8 cellular contexts compared by ENCODE assay signal in the genomic region with DNA sequence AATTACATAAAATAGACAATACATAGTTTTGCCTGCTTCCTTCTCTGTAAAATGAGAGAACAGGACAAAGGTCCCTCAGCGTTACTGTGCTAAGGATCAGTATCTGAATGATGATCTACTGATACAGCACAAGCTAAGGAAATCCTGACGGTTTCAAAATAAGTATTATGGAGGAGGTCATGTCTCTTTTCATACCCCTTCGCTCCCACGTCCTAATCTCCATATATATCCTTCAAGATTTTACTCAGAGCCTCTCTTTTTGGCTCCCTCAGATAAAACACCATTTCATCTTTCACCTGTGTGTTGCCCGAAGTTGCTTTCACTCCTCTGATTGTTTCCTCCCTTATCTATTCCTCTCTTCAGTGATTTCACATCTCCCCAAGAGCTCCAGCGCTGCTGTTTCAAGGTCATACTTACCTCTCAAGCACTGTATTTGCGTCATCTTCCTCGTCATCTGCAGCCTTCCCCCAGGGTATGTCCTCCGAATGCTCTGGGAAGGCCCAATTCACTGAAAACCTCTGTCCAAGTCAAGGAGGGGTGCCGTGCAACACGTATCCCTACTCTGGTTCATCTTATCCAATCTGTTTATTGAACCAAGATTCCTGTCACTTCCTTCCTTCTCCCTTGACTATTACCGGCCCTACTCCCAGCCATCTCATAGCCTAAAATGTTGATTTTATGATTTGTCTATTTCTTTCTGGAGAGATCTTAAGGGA. TPM values are rescaled to one million over a fixed set of nuclear protein-coding genes. Genes with fewer than 3 reads are reported as not detected.
DNase-seq lines count a peak whose midpoint lies in the region; ATAC-seq and TF ChIP-seq lines count a peak whose summit lies in the region.

No MANE protein-coding gene starts in this region.

- H3K36me3 ChIP-seq in heart right ventricle, result peaks cover 0 to 61% (median 18%) of the 10 kb centered on the region in 9 donors
- H3K36me3 ChIP-seq in mucosa of stomach (ENCODE audit: control insufficient read depth, insufficient read depth, low read length), result peaks cover 7% of the 10 kb centered on the region
- H3K36me3 ChIP-seq in uterus, result no peaks in the 10 kb centered on the region

- CTCF ChIA-PET in MCF 10A (lab: Yijun Ruan, JAX), result interaction anchor here (0.5 to 4.3 kb wide), 11 partner anchors 10 to 80 kb away, joined by 3 to 25 read pairs (median 4); a partner anchor contains a TSS

- H3K27ac ChIP-seq in heart right ventricle (peak overlapping the region; percentile 31 to 98 (median 94)), uterus (peak overlapping the region; percentile 90 to 98)

- intact Hi-C loops in heart right ventricle (cut with DNase I), result loop anchor here in 1 of 10 donors (5.0 kb wide), 1 partner anchor 71 kb away; a partner anchor contains a TSS
- intact Hi-C loops in Right ventricle myocardium superior (cut with DNase I), result no loop called here
- intact Hi-C loops in MCF 10A (cut with micrococcal nuclease), result loop anchor here (2.0 kb wide), 1 partner anchor 73 kb away; a partner anchor contains a TSS
- intact Hi-C loops in uterus (cut with DNase I; ENCODE audit: low total_unique reads), result no loop called here

- TF ChIP-seq CTCF in heart right ventricle (IDR thresholded peaks at IDR 0.05) (no peak), MCF 10A (IDR thresholded peaks at IDR 0.05; ENCODE audit: unreplicated experiment) (no peak), uterus (IDR thresholded peaks at IDR 0.05) (no peak)

- H3K9me3 ChIP-seq in heart right ventricle (no peaks in the 10 kb centered on the region), mucosa of stomach (ENCODE audit: control insufficient read depth, low read length) (no peaks in the 10 kb centered on the region), uterus (no peaks in the 10 kb centered on the region)

- H3K4me1 Mint-ChIP-seq in MCF 10A (ENCODE audit: insufficient read depth, unreplicated experiment), result peaks cover 27% of the 10 kb centered on the region

- H3K4me3 Mint-ChIP-seq in MCF 10A (ENCODE audit: unreplicated experiment), result peak overlapping the region; percentile 94

- peak overlapping the region; percentile 86 for H3K27ac Mint-ChIP-seq in MCF 10A (ENCODE audit: low read depth, unreplicated experiment)

- H3K27me3 Mint-ChIP-seq in MCF 10A (ENCODE audit: insufficient read depth, unreplicated experiment), result no peaks in the 10 kb centered on the region

- no peak for DNase-seq in heart right ventricle
- DNase-seq in Right ventricle myocardium superior, result no peak
- DNase-seq in MCF 10A (ENCODE audit: unreplicated experiment), result no peak
- DNase-seq in uterus, result no peak
- DNase-seq in NCI-H82 (lab: John Stamatoyannopoulos, UW), result no peak
- DNase-seq in NCI-H2107 treated with DMSO at 0.1 percent for 48 hours (lab: John Stamatoyannopoulos, UW; ENCODE audit: unreplicated experiment), result no peak

- TF ChIP-seq POLR2A in uterus (IDR thresholded peaks at IDR 0.05), result no peak

- H3K9me3 Mint-ChIP-seq in MCF 10A (ENCODE audit: unreplicated experiment), result no peaks in the 10 kb centered on the region

- ATAC-seq in heart right ventricle, result no peak
- ATAC-seq in Right ventricle myocardium superior (ENCODE audit: poor library complexity), result no peak
- no peak for ATAC-seq in activated CD4-positive, CD25-positive, alpha-beta regulatory T cell treated with anti-CD3 and anti-CD28 coated beads, Interleukin-2, amount 50 U/mL, for 24 hours

- H3K36me3 Mint-ChIP-seq in MCF 10A (ENCODE audit: insufficient read depth, unreplicated experiment), result peaks cover 51% of the 10 kb centered on the region

- peak overlapping the region; percentile 63 for H3K9ac ChIP-seq in mucosa of stomach (ENCODE audit: low read length)

- POLR2A ChIA-PET in MCF 10A (lab: Yijun Ruan, JAX), result interaction anchor here (0.6 to 12.0 kb wide), 16 partner anchors 10 to 306 kb away, joined by 3 to 208 read pairs (median 4); a partner anchor contains a TSS

- no TSS peak for BruUV-seq in MCF 10A (replicated peaks; lab: Mats Ljungman, UMichigan)

- H3K27me3 ChIP-seq in heart right ventricle, result no peaks in the 10 kb centered on the region
- no peaks in the 10 kb centered on the region for H3K27me3 ChIP-seq in mucosa of stomach (ENCODE audit: control insufficient read depth, insufficient read depth, low read length)
- H3K27me3 ChIP-seq in uterus, result no peaks in the 10 kb centered on the region

- 61 to 64% methylated on average over 12 of the region's 12 CpGs for WGBS in heart right ventricle, 2 donors

- H3K4me1 ChIP-seq in heart right ventricle, result peaks cover 15 to 60% (median 46%) of the 10 kb centered on the region in 9 donors
- H3K4me1 ChIP-seq in mucosa of stomach (ENCODE audit: control insufficient read depth, insufficient read depth, low read length), result peaks cover 31% of the 10 kb centered on the region
- H3K4me1 ChIP-seq in uterus, result peaks cover 3 to 10% of the 10 kb centered on the region in 2 donors

- H3K4me3 ChIP-seq in heart right ventricle, result peak overlapping the region in 8 of 10 donors; percentile 1 to 96 (median 86)
- peak overlapping the region; percentile 18 for H3K4me3 ChIP-seq in mucosa of stomach (ENCODE audit: low read length)
- H3K4me3 ChIP-seq in uterus, result peak overlapping the region in 1 of 2 donors; percentile 14

RNA-seq across cellular contexts. Expression of a gene that starts 1.2 kb away (rescaled TPM):
- total RNA-seq in heart right ventricle (100 to 1,000 TPM in 1 of 10 donors, 10 to 100 TPM in 9; 61.6 to 110 (median 69.0) TPM), Right ventricle myocardium superior (69.2 TPM), MCF 10A (2022) (119 and 126 TPM in 2 replicates), uterus (100 to 1,000 TPM in 1 of 4 donors, 10 to 100 TPM in 3; 35.0 to 126 (median 68.5) TPM)
- 10 to 100 TPM; 15.6 to 20.4 TPM for polyA plus RNA-seq in heart right ventricle

RNA-seq across cellular contexts. Expression of a gene that starts 15.5 kb away (rescaled TPM):
- total RNA-seq in heart right ventricle (10 to 100 TPM; 26.6 to 38.8 (median 29.9) TPM), Right ventricle myocardium superior (26.4 TPM), MCF 10A (2022) (31.4 and 31.8 TPM in 2 replicates), uterus (10 to 100 TPM; 35.9 to 50.1 (median 43.3) TPM)
- polyA plus RNA-seq in heart right ventricle, result 10 to 100 TPM; 16.8 to 54.7 TPM

RNA-seq across cellular contexts. Expression of a gene that starts 15.8 kb away (rescaled TPM):
- total RNA-seq in heart right ventricle (10 to 100 TPM; 44.1 to 54.1 (median 50.5) TPM), Right ventricle myocardium superior (38.8 TPM), MCF 10A (2022) (81.7 and 86.4 TPM in 2 replicates), uterus (10 to 100 TPM; 15.3 to 84.5 (median 47.5) TPM)
- polyA plus RNA-seq in heart right ventricle, result 10 to 100 TPM; 19.3 to 34.2 TPM

RNA-seq across cellular contexts. Expression of a gene that starts 32.2 kb away (rescaled TPM):
- total RNA-seq in heart right ventricle, result 1 to 10 TPM; 2.1 to 6.4 (median 4.1) TPM
- 1 to 10 TPM; 3.0 to 8.7 TPM for polyA plus RNA-seq in heart right ventricle
- total RNA-seq in Right ventricle myocardium superior, result 4.8 TPM
- 19.9 and 24.1 TPM in 2 replicates for total RNA-seq in MCF 10A (2022)
- total RNA-seq in uterus, result 10 to 100 TPM in 2 of 4 donors, 1 to 10 TPM in 1, not detected in 1; 5.9 to 19.6 (median 11.3) TPM

RNA-seq across cellular contexts. Expression of a gene that starts 47.4 kb away (rescaled TPM):
- total RNA-seq in heart right ventricle, result 1 to 10 TPM in 7 of 10 donors, under 1 TPM in 3; 0.55 to 6.5 (median 1.2) TPM
- 1 to 10 TPM in 1 of 2 donors, under 1 TPM in 1; 0.86 to 1.6 TPM for polyA plus RNA-seq in heart right ventricle
- 1.1 TPM for total RNA-seq in Right ventricle myocardium superior
- 31.5 and 38.1 TPM in 2 replicates for total RNA-seq in MCF 10A (2022)
- 10 to 100 TPM in 1 of 4 donors, 1 to 10 TPM in 2, not detected in 1; 1.5 to 21.4 (median 7.0) TPM for total RNA-seq in uterus
